ENCODE assay signal across 15 cellular contexts in genomic region chr13:37481005-37481857, GRCh38.
DNase-seq lines count a peak whose midpoint lies in the region; ATAC-seq, FAIRE-seq and TF ChIP-seq lines count a peak whose summit lies in the region.
"Had no signal": no experiment of that assay in that cellular context is flagged by ENCODE, and none has a peak within 500 bp of the region (broad histone marks: within the 10 kb centered on the region; RNA-seq: fewer than 3 reads in every experiment).

No MANE protein-coding gene starts in this region.

- H3K27me3 ChIP-seq in astrocyte (ENCODE audit: insufficient read depth, low read length), result no peaks in the 10 kb centered on the region
- no peaks in the 10 kb centered on the region for H3K27me3 ChIP-seq in muscle layer of duodenum (ENCODE audit: low read depth, low read length)
- no peaks in the 10 kb centered on the region for H3K27me3 ChIP-seq in gastrocnemius medialis

- H3K4me3 Mint-ChIP-seq in astrocyte (ENCODE audit: unreplicated experiment), result no peak overlapping the region
- H3K4me3 Mint-ChIP-seq: activated CD4-positive, alpha-beta memory T cell treated with anti-CD3 and anti-CD28 coated beads, Interleukin-2, amount 10 ng/mL, durations not matched to agents 7 days and 5 days; CD8-positive, alpha-beta memory T cell; central memory CD8-positive, alpha-beta T cell had no signal

- no peak for TF ChIP-seq POLR2A in gastrocnemius medialis (IDR thresholded peaks at IDR 0.05)

- no peaks in the 10 kb centered on the region for H3K27me3 Mint-ChIP-seq in astrocyte (ENCODE audit: low read depth, unreplicated experiment)
- H3K27me3 Mint-ChIP-seq: activated CD4-positive, alpha-beta memory T cell treated with anti-CD3 and anti-CD28 coated beads, Interleukin-2, amount 10 ng/mL, durations not matched to agents 7 days and 5 days; CD8-positive, alpha-beta memory T cell; central memory CD8-positive, alpha-beta T cell had no signal

- no peaks in the 10 kb centered on the region for H3K36me3 ChIP-seq in astrocyte (ENCODE audit: insufficient read depth, low read length)
- H3K36me3 ChIP-seq in muscle layer of duodenum (ENCODE audit: control insufficient read depth in 1 of 2, insufficient read depth in 2 of 2, low read length in 2 of 2), result peaks cover 0 to 2% of the 10 kb centered on the region in 2 donors
- H3K36me3 ChIP-seq in gastrocnemius medialis, result no peaks in the 10 kb centered on the region

- H3K4me1 Mint-ChIP-seq in astrocyte (ENCODE audit: low read depth, unreplicated experiment), result peaks cover 29% of the 10 kb centered on the region
- H3K4me1 Mint-ChIP-seq: activated CD4-positive, alpha-beta memory T cell treated with anti-CD3 and anti-CD28 coated beads, Interleukin-2, amount 10 ng/mL, durations not matched to agents 7 days and 5 days; CD8-positive, alpha-beta memory T cell; central memory CD8-positive, alpha-beta T cell had no signal

- peak overlapping the region; percentile 35 for H3K9ac ChIP-seq in astrocyte (ENCODE audit: low read length)

- peak overlapping the region; percentile 90 for H3K27ac Mint-ChIP-seq in astrocyte (ENCODE audit: unreplicated experiment)
- H3K27ac Mint-ChIP-seq: activated CD4-positive, alpha-beta memory T cell treated with anti-CD3 and anti-CD28 coated beads, Interleukin-2, amount 10 ng/mL, durations not matched to agents 7 days and 5 days had no signal

- H3K36me3 Mint-ChIP-seq in astrocyte (ENCODE audit: low read depth, unreplicated experiment), result no peaks in the 10 kb centered on the region
- H3K36me3 Mint-ChIP-seq: CD8-positive, alpha-beta memory T cell had no signal

- H2AFZ ChIP-seq in astrocyte (ENCODE audit: low read depth, low read length), result no peak overlapping the region

- peaks cover 22% of the 10 kb centered on the region for H3K4me1 ChIP-seq in astrocyte (ENCODE audit: insufficient read depth, low read length)
- peaks cover 0 to 23% of the 10 kb centered on the region in 2 donors for H3K4me1 ChIP-seq in muscle layer of duodenum (ENCODE audit: control insufficient read depth in 1 of 2, insufficient read depth in 2 of 2, low read length in 2 of 2)
- H3K4me1 ChIP-seq in gastrocnemius medialis, result no peaks in the 10 kb centered on the region

- H3K9me3 Mint-ChIP-seq in astrocyte (ENCODE audit: unreplicated experiment), result no peaks in the 10 kb centered on the region
- H3K9me3 Mint-ChIP-seq: activated CD4-positive, alpha-beta memory T cell treated with anti-CD3 and anti-CD28 coated beads, Interleukin-2, amount 10 ng/mL, durations not matched to agents 7 days and 5 days had no signal

- no peak overlapping the region for H3K4me2 ChIP-seq in astrocyte (ENCODE audit: low read length)

- no peak for TF ChIP-seq CTCF in astrocyte (IDR thresholded peaks at IDR 0.05; ENCODE audit: insufficient read depth, low read depth, low read length)
- no peak for TF ChIP-seq CTCF in gastrocnemius medialis (IDR thresholded peaks at IDR 0.05 in 4 of 5, conservative IDR thresholded peaks at IDR 0.05 in 1 of 5)

- H3K9me3 ChIP-seq in astrocyte (ENCODE audit: insufficient read depth, low read depth, low read length) (no peaks in the 10 kb centered on the region), muscle layer of duodenum (ENCODE audit: control insufficient read depth in 1 of 2, low read length in 2 of 2) (no peaks in the 10 kb centered on the region), gastrocnemius medialis (no peaks in the 10 kb centered on the region)

- H3K4me3 ChIP-seq in astrocyte (ENCODE audit: insufficient read depth, low read depth, low read length) (no peak overlapping the region), muscle layer of duodenum (ENCODE audit: low read depth in 1 of 2, low read length in 2 of 2) (no peak overlapping the region), gastrocnemius medialis (no peak overlapping the region)

- H3K27ac ChIP-seq in astrocyte (ENCODE audit: low read depth, low read length), result peak overlapping the region; percentile 69
- peak overlapping the region; percentile 4 for H3K27ac ChIP-seq in muscle layer of duodenum (ENCODE audit: low read length)
- no peak overlapping the region for H3K27ac ChIP-seq in gastrocnemius medialis

- in situ Hi-C loops in gastrocnemius medialis (cut with MboI; ENCODE audit: low sequenced_read_pairs in 4 of 4), result no loop called here

- intact Hi-C loops in gastrocnemius medialis (cut with DNase I; ENCODE audit: low total_unique reads), result no loop called here

- DNase-seq in DMS79 (lab: John Stamatoyannopoulos, UW) (peak; percentile 22), NCI-H1694 treated with DMSO at 0.1 percent for 48 hours (lab: John Stamatoyannopoulos, UW) (peak; percentile 13), astrocyte (ENCODE audit: low read depth) (peak; percentile 99), OCI-M2 (lab: John Stamatoyannopoulos, UW; ENCODE audit: unreplicated experiment) (no peak), gastrocnemius medialis (no peak)
- DNase-seq: activated CD4-positive, alpha-beta memory T cell treated with anti-CD3 and anti-CD28 coated beads, Interleukin-2, amount 10 ng/mL, durations not matched to agents 7 days and 5 days; activated effector memory CD4-positive, alpha-beta T cell treated with anti-CD3 and anti-CD28 coated beads, Interleukin-2, amount 50 U/mL, for 16 hours; CD8-positive, alpha-beta memory T cell; NCI-H2107; T-helper 2 cell had no signal

- ATAC-seq in HG02973 (IDR thresholded peaks at IDR 0.05; ENCODE audit: unreplicated experiment) (no peak), gastrocnemius medialis (no peak)
- ATAC-seq: esophagus mucosa, Panc1 had no signal

- no peaks in the 10 kb centered on the region for H4K20me1 ChIP-seq in astrocyte (ENCODE audit: insufficient read depth, low read length)

- FAIRE-seq in astrocyte (lab: Jason Lieb, UNC), result peak; percentile 55

- H3K79me2 ChIP-seq in astrocyte (ENCODE audit: insufficient read depth, low read length), result no peaks in the 10 kb centered on the region

Comparison
In these comparisons a context has a peak if more than half of its experiments do, and no peak if none do; other contexts are left out.
1. DNase-seq: peak in DMS79 (single experiment), NCI-H1694 treated with DMSO at 0.1 percent for 48 hours (single experiment) and astrocyte (single experiment); none in OCI-M2 (single experiment) and gastrocnemius medialis (0 of 2).
2. H3K27ac ChIP-seq: peak in astrocyte (single experiment) and muscle layer of duodenum (single experiment); none in gastrocnemius medialis (0 of 4).